Comparison of ENCODE assay signal across 24 cellular contexts in the genomic region with DNA sequence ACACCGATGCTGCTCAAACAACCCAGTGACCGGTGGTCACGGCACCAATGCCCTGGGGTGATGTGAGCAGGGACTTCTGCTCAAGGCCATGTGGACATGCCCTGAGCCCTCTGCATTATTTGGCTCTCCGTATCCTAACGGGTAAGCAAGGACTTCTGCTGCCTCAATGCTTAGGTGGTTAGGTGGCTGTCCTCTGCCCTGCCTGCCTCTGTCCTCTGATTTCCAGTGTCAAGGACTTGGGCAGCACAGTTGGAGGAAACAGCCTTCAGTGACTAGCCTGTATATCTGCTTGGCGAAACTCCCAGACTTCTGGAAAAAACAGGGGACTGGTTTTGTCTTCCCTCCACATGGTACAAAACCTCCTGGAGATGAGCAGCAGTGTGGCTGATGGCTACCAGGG.
"Had no signal": no experiment of that assay in that cellular context is flagged by ENCODE, and none has a peak within 500 bp of the region (broad histone marks: within the 10 kb centered on the region; RNA-seq: fewer than 3 reads in every experiment).

No MANE protein-coding gene starts in this region.

- H3K9me3 ChIP-seq: colonic mucosa, esophagus squamous epithelium, gastrocnemius medialis, lower lobe of right lung, prostate gland, tibial nerve had no signal

- DNase-seq: activated CD4-positive, alpha-beta T cell treated with anti-CD3 and anti-CD28 coated beads, Interleukin-2, amount 10 ng/mL, durations not matched to agents 7 days and 5 days; activated CD8-positive, alpha-beta memory T cell treated with anti-CD3 and anti-CD28 coated beads, Interleukin-2, amount 10 ng/mL, durations not matched to agents 7 days and 5 days; activated CD8-positive, alpha-beta T cell treated with anti-CD3 and anti-CD28 coated beads for 36 hours; activated gamma-delta T cell treated with Interleukin-2 at 50 U/mL for 16 hours; activated T-cell treated with anti-CD3 and anti-CD28 coated beads for 4 hours; aorta; brain microvascular endothelial cell; central memory CD4-positive, alpha-beta T cell; colonic mucosa; dorsolateral prefrontal cortex; effector memory CD8-positive, alpha-beta T cell; esophagus squamous epithelium; gastrocnemius medialis; islet precursor cell; left colon; lower lobe of right lung; naive thymus-derived CD4-positive, alpha-beta T cell; stimulated activated CD4-positive, alpha-beta T cell treated with anti-CD3 and anti-CD28 coated beads, Interleukin-12 subunit alpha, Interleukin-12 subunit beta, amount 100 ng/mL, for 4 hours; substantia nigra; T-cell had no signal

- H3K27me3 ChIP-seq: brain microvascular endothelial cell, colonic mucosa, dorsolateral prefrontal cortex, esophagus squamous epithelium, gastrocnemius medialis, tibial nerve had no signal

- H3K36me3 ChIP-seq: colonic mucosa, prostate gland had no signal

- H3K27ac ChIP-seq: brain microvascular endothelial cell, colonic mucosa, esophagus squamous epithelium, gastrocnemius medialis, lower lobe of right lung, prostate gland, tibial nerve, VCaP had no signal

- ATAC-seq: activated CD4-positive, CD25-positive, alpha-beta regulatory T cell treated with anti-CD3 and anti-CD28 coated beads, Interleukin-2, amount 50 U/mL, for 24 hours; activated CD8-positive, alpha-beta memory T cell treated with anti-CD3 and anti-CD28 coated beads, Interleukin-2, amount 10 ng/mL, durations not matched to agents 7 days and 5 days; activated CD8-positive, alpha-beta T cell treated with anti-CD3 and anti-CD28 coated beads for 36 hours; effector memory CD8-positive, alpha-beta T cell; left colon; lower lobe of right lung; naive thymus-derived CD4-positive, alpha-beta T cell; T-cell had no signal

- H3K4me1 ChIP-seq: colonic mucosa, esophagus squamous epithelium, lower lobe of right lung, prostate gland, tibial nerve had no signal

- H3K4me3 ChIP-seq: colonic mucosa, dorsolateral prefrontal cortex, esophagus squamous epithelium, gastrocnemius medialis, lower lobe of right lung, prostate gland, tibial nerve had no signal
